Comparison of ENCODE assay signal across 23 cellular contexts in the genomic region with DNA sequence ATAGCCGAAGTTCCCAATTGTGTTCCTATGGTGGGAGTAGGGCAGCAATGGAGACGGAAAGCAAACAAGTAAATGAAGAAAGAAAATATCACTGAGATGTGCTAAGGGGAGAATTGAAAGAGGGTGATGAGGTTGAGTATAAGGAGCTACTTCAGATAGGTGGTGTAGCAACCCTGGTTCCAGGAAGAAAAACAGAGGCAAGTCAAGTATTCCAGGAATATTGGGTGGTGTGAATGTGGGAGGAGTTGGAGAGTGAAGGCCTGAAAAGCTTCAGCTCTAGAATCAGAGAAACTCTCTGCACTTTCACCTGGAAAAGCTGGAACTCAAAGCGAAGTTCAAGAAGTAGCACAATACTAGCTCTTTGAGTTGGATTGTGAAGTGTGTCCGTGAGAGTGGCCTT.
DNase-seq lines count a peak whose midpoint lies in the region; ATAC-seq and TF ChIP-seq lines count a peak whose summit lies in the region.
"Had no signal": no experiment of that assay in that cellular context is flagged by ENCODE, and none has a peak within 500 bp of the region (broad histone marks: within the 10 kb centered on the region; RNA-seq: fewer than 3 reads in every experiment).

No MANE protein-coding gene starts in this region.

- no peak overlapping the region for H3K4me2 ChIP-seq in mesendoderm (ENCODE audit: low read length)
- H3K4me2 ChIP-seq: BLaER1 had no signal

- H3K4me3 ChIP-seq in left lung = no peak overlapping the region
- no peak overlapping the region for H3K4me3 ChIP-seq in mesendoderm (ENCODE audit: low read length)
- H3K4me3 ChIP-seq in upper lobe of right lung = no peak overlapping the region
- H3K4me3 ChIP-seq: BLaER1, GM12878 had no signal

- H3K56ac ChIP-seq in mesendoderm (ENCODE audit: low read length) = peak overlapping the region; percentile 27

- no peak overlapping the region for H3K23ac ChIP-seq in mesendoderm (ENCODE audit: low read length)

- H4K5ac ChIP-seq in mesendoderm (ENCODE audit: low read length) = no peak overlapping the region

- H3K9me3 ChIP-seq in left lung (no peaks in the 10 kb centered on the region), upper lobe of right lung (no peaks in the 10 kb centered on the region)
- H3K9me3 ChIP-seq: BE2C, BLaER1 had no signal

- H3K79me1 ChIP-seq in mesendoderm (ENCODE audit: low read length) = no peaks in the 10 kb centered on the region

- no peak overlapping the region for H2BK5ac ChIP-seq in mesendoderm (ENCODE audit: low read length)

- H2BK15ac ChIP-seq in mesendoderm (replicated peaks; ENCODE audit: low read depth) = no peak overlapping the region

- H3K79me2 ChIP-seq in mesendoderm (ENCODE audit: control insufficient read depth, insufficient read depth, low read length) = no peaks in the 10 kb centered on the region

- intact Hi-C loops in left lung (cut with DNase I) = no loop called here
- intact Hi-C loops in upper lobe of right lung (cut with DNase I) = no loop called here

- no peaks in the 10 kb centered on the region for H3K36me3 ChIP-seq in left lung
- no peaks in the 10 kb centered on the region for H3K36me3 ChIP-seq in mesendoderm (ENCODE audit: control insufficient read depth, insufficient read depth, low read length)
- H3K36me3 ChIP-seq in upper lobe of right lung = no peaks in the 10 kb centered on the region
- H3K36me3 ChIP-seq: BE2C, BLaER1 had no signal

- DNase-seq in left lung (no peak), mesendoderm (no peak), upper lobe of right lung (no peak), NCI-H2227 (lab: John Stamatoyannopoulos, UW; ENCODE audit: unreplicated experiment) (no peak)
- DNase-seq: 8988T; ACHN; BE2C; C1 segment of cervical spinal cord; CD4-positive, alpha-beta memory T cell; CD4-positive, CD25-positive, alpha-beta regulatory T cell; CD8-positive, alpha-beta memory T cell; COR-L47; DMS 273 treated with DMSO at 0.1 percent for 48 hours; DMS153; DMS53; DMS79; DND-41; EL; GDM1 had no signal

- no CpG with 5 or more reads among the region's 4 CpGs for WGBS in mesendoderm (ENCODE audit: extremely low coverage, insufficient coverage, low lambda C conversion rate)

- no peak overlapping the region for H3K4ac ChIP-seq in mesendoderm (ENCODE audit: low read depth, low read length)

- ATAC-seq in left lung = peak; percentile 72
- ATAC-seq in upper lobe of right lung = peak; percentile 67
- ATAC-seq in GM21529 (IDR thresholded peaks at IDR 0.05; ENCODE audit: unreplicated experiment) = no peak
- no peak for ATAC-seq in HG02885 (IDR thresholded peaks at IDR 0.05; ENCODE audit: poor library complexity, unreplicated experiment)
- ATAC-seq: GM12878 had no signal

- H4K8ac ChIP-seq in mesendoderm (ENCODE audit: low read depth, low read length) = no peak overlapping the region

- H3K27me3 ChIP-seq in left lung (no peaks in the 10 kb centered on the region), mesendoderm (ENCODE audit: insufficient read depth, low read length, poor library complexity) (no peaks in the 10 kb centered on the region), upper lobe of right lung (no peaks in the 10 kb centered on the region)
- H3K27me3 ChIP-seq: BE2C, BLaER1 had no signal

- TF ChIP-seq CTCF in left lung (IDR thresholded peaks at IDR 0.05) (no peak), upper lobe of right lung (IDR thresholded peaks at IDR 0.05) (no peak)

- no peak overlapping the region for H3K9ac ChIP-seq in mesendoderm (ENCODE audit: low read length)
- H3K9ac ChIP-seq: BLaER1 had no signal

- H2AK5ac ChIP-seq in mesendoderm (ENCODE audit: low read length) = peak overlapping the region; percentile 11

- H3K4me1 ChIP-seq in left lung (no peaks in the 10 kb centered on the region), mesendoderm (ENCODE audit: control insufficient read depth, low read depth, low read length) (no peaks in the 10 kb centered on the region), upper lobe of right lung (no peaks in the 10 kb centered on the region)
- H3K4me1 ChIP-seq: BE2C, BLaER1 had no signal

- H3K18ac ChIP-seq in mesendoderm (ENCODE audit: low read length) = no peak overlapping the region

- no peak overlapping the region for H2BK120ac ChIP-seq in mesendoderm (ENCODE audit: low read depth, low read length)

- H3K27ac ChIP-seq in left lung (no peak overlapping the region), mesendoderm (ENCODE audit: low read depth, low read length) (no peak overlapping the region), upper lobe of right lung (no peak overlapping the region)
- H3K27ac ChIP-seq: BLaER1 had no signal

Comparison
In these comparisons a context has a peak if more than half of its experiments do, and no peak if none do; other contexts are left out.
1. ATAC-seq: peak in left lung (single experiment) and upper lobe of right lung (single experiment); none in GM21529 (single experiment) and HG02885 (single experiment).